ENCODE assay signal across 9 cellular contexts in genomic region chr16:28364268-28365173, GRCh38. TPM values are rescaled to one million over a fixed set of nuclear protein-coding genes. Genes with fewer than 3 reads are reported as not detected.
DNase-seq lines count a peak whose midpoint lies in the region; ATAC-seq and TF ChIP-seq lines count a peak whose summit lies in the region.
"Not testable (repeated sequence)": the region's sequence is repeated elsewhere in the genome, so short reads cannot be mapped to it uniquely, and the experiment has no call there.
"Had no signal": no experiment of that assay in that cellular context is flagged by ENCODE, and none has a peak within 500 bp of the region (broad histone marks: within the 10 kb centered on the region; RNA-seq: fewer than 3 reads in every experiment).

No MANE protein-coding gene starts in this region.

- H3K9ac ChIP-seq in IMR-90 (ENCODE audit: low read depth, low read length) = not testable (repeated sequence)

- not testable (repeated sequence) for TF ChIP-seq CTCF in IMR-90 (conservative IDR thresholded peaks at IDR 0.05; ENCODE audit: low read depth, low read length)
- TF ChIP-seq CTCF in heart right ventricle (IDR thresholded peaks at IDR 0.05) (peak in 4 of 9 donors; percentile 15 to 33 (median 24)), psoas muscle (IDR thresholded peaks at IDR 0.05) (peak; percentile 10)

- intact Hi-C loops in IMR-90 (cut with micrococcal nuclease); heart right ventricle (cut with DNase I); psoas muscle (cut with DNase I): not testable (repeated sequence)

- peak in 1 of 3 donors; percentile 28 for DNase-seq in CD4-positive, CD25-positive, alpha-beta regulatory T cell
- not testable (repeated sequence) for DNase-seq in IMR-90, heart right ventricle, psoas muscle
- peak; percentile 11 for DNase-seq in activated T-cell treated with anti-CD3 and anti-CD28 coated beads, Interleukin-2, amount 50 U/mL, for 4 hours

- H3K27me3 ChIP-seq in CD4-positive, CD25-positive, alpha-beta regulatory T cell (ENCODE audit: control insufficient read depth, insufficient read depth, low read length); IMR-90 (ENCODE audit: control insufficient read depth, insufficient read depth, low read length); heart right ventricle; psoas muscle (ENCODE audit: insufficient read depth in 3 of 3, low read length in 2 of 3): not testable (repeated sequence)

- CTCF ChIA-PET in IMR-90 (lab: Yijun Ruan, JAX) = not testable (repeated sequence)

- not testable (repeated sequence) for H3K9me3 ChIP-seq in CD4-positive, CD25-positive, alpha-beta regulatory T cell (ENCODE audit: control insufficient read depth in 2 of 2, low read length in 2 of 2); IMR-90 (ENCODE audit: control insufficient read depth, insufficient read depth, low read length); heart right ventricle; psoas muscle

- H2BK20ac ChIP-seq in IMR-90 (ENCODE audit: low read depth, low read length) = not testable (repeated sequence)

- not testable (repeated sequence) for H3K79me1 ChIP-seq in IMR-90 (ENCODE audit: low read depth in 1 of 2, low read length in 2 of 2)

- peak; percentile 99 to 100 for ATAC-seq in CD4-positive, CD25-positive, alpha-beta regulatory T cell (ENCODE audit: low read depth in 2 of 2)
- ATAC-seq in GM19025 (IDR thresholded peaks at IDR 0.05; ENCODE audit: low read depth, unreplicated experiment) (peak; percentile 79), GM21717 (IDR thresholded peaks at IDR 0.05; ENCODE audit: unreplicated experiment) (peak; percentile 83), HG03025 (IDR thresholded peaks at IDR 0.05; ENCODE audit: low FRiP score, unreplicated experiment) (peak; percentile 80), IMR-90 (ENCODE audit: low read depth) (peak; percentile 99), heart right ventricle (peak; percentile 96 to 98 (median 98)), psoas muscle (peak; percentile 98 to 99 (median 99))
- peak; percentile 99 for ATAC-seq in activated T-cell treated with anti-CD3 and anti-CD28 coated beads, Interleukin-2, amount 50 U/mL, for 4 hours

- not testable (repeated sequence) for H3K4me1 Mint-ChIP-seq in CD4-positive, CD25-positive, alpha-beta regulatory T cell; activated T-cell treated with anti-CD3 and anti-CD28 coated beads, Interleukin-2, amount 50 U/mL, for 4 hours (ENCODE audit: low read depth)

- not testable (repeated sequence) for H2AK9ac ChIP-seq in IMR-90 (replicated peaks; ENCODE audit: low read depth, low read length, poor library complexity)

- not testable (repeated sequence) for H2BK15ac ChIP-seq in IMR-90 (ENCODE audit: low read depth, low read length)

- H4K91ac ChIP-seq in IMR-90 (ENCODE audit: insufficient read depth, low read depth, low read length) = not testable (repeated sequence)

- not testable (repeated sequence) for H3K27ac Mint-ChIP-seq in CD4-positive, CD25-positive, alpha-beta regulatory T cell

- TF ChIP-seq RAD21 in IMR-90 (IDR thresholded peaks at IDR 0.05; ENCODE audit: low read length) = not testable (repeated sequence)

- not testable (repeated sequence) for H3K36me3 Mint-ChIP-seq in CD4-positive, CD25-positive, alpha-beta regulatory T cell; activated T-cell treated with anti-CD3 and anti-CD28 coated beads, Interleukin-2, amount 50 U/mL, for 4 hours (ENCODE audit: insufficient read depth)

- not testable (repeated sequence) for H4K5ac ChIP-seq in IMR-90 (ENCODE audit: low read depth, low read length)

- H3K4me1 ChIP-seq in CD4-positive, CD25-positive, alpha-beta regulatory T cell (ENCODE audit: control insufficient read depth, insufficient read depth, low read length, poor library complexity, severe bottlenecking); IMR-90 (ENCODE audit: control insufficient read depth, insufficient read depth, low read length); heart right ventricle; psoas muscle: not testable (repeated sequence)

- H3K56ac ChIP-seq in IMR-90 (ENCODE audit: extremely low read depth, insufficient read depth, low read length) = not testable (repeated sequence)

- H3K23ac ChIP-seq in IMR-90 (ENCODE audit: low read depth, low read length) = not testable (repeated sequence)

- H4K8ac ChIP-seq in IMR-90 (ENCODE audit: low read depth in 2 of 2, low read length in 2 of 2) = not testable (repeated sequence)

- H3K27me3 Mint-ChIP-seq in CD4-positive, CD25-positive, alpha-beta regulatory T cell; activated T-cell treated with anti-CD3 and anti-CD28 coated beads, Interleukin-2, amount 50 U/mL, for 4 hours (ENCODE audit: low read depth): not testable (repeated sequence)

- not testable (repeated sequence) for H3K14ac ChIP-seq in IMR-90 (replicated peaks; ENCODE audit: low read depth, low read length)

- not testable (repeated sequence) for H3K4ac ChIP-seq in IMR-90 (ENCODE audit: low read depth, low read length)

- not testable (repeated sequence) for BruUV-seq in IMR-90 (replicated peaks; lab: Mats Ljungman, UMichigan)

- H3K4me2 ChIP-seq in IMR-90 (ENCODE audit: low read depth, low read length) = not testable (repeated sequence)

- H2AFZ ChIP-seq in IMR-90 (replicated peaks; ENCODE audit: low read length, poor library complexity) = not testable (repeated sequence)

- H2AK5ac ChIP-seq in IMR-90 (ENCODE audit: low read depth, low read length) = not testable (repeated sequence)

- H3K9me1 ChIP-seq in IMR-90 (ENCODE audit: insufficient read depth, low read length) = not testable (repeated sequence)

- not testable (repeated sequence) for H3K9me3 Mint-ChIP-seq in CD4-positive, CD25-positive, alpha-beta regulatory T cell; activated T-cell treated with anti-CD3 and anti-CD28 coated beads, Interleukin-2, amount 50 U/mL, for 4 hours

- not testable (repeated sequence) for H3K18ac ChIP-seq in IMR-90 (ENCODE audit: low read depth, low read length)

- H2BK5ac ChIP-seq in IMR-90 (ENCODE audit: low read depth, low read length, poor library complexity, severe bottlenecking) = not testable (repeated sequence)

- not testable (repeated sequence) for H3K27ac ChIP-seq in CD4-positive, CD25-positive, alpha-beta regulatory T cell (ENCODE audit: insufficient read depth, low read length, poor library complexity, severe bottlenecking); IMR-90 (ENCODE audit: insufficient read depth, low read length); heart right ventricle; psoas muscle

- not testable (repeated sequence) for H4K20me1 ChIP-seq in IMR-90 (ENCODE audit: insufficient read depth, low read length)

- not testable (repeated sequence) for H2BK120ac ChIP-seq in IMR-90 (ENCODE audit: low read depth, low read length)

- TF ChIP-seq POLR2A in IMR-90 (IDR thresholded peaks at IDR 0.05; ENCODE audit: low read depth, low read length) = not testable (repeated sequence)

- WGBS in IMR-90 (ENCODE audit: extremely low coverage in 2 of 2, insufficient read length in 1 of 2), 2 experiments = 0% methylated on average over 3 of the region's 75 CpGs; no CpG with 5 or more reads in 1 of the 2 experiments
- WGBS in heart right ventricle, 2 donors = 0 to 3% methylated on average over 9 to 10 of the region's 75 CpGs
- WGBS in psoas muscle, 3 donors = 0 to 3% (median 1%) methylated on average over 7 to 16 of the region's 75 CpGs

- H3K36me3 ChIP-seq in CD4-positive, CD25-positive, alpha-beta regulatory T cell (ENCODE audit: control insufficient read depth, insufficient read depth, low read length); IMR-90 (ENCODE audit: control insufficient read depth, insufficient read depth, low read length); heart right ventricle; psoas muscle (ENCODE audit: insufficient read depth in 1 of 2, low read depth in 1 of 2): not testable (repeated sequence)

- not testable (repeated sequence) for H3K4me3 Mint-ChIP-seq in CD4-positive, CD25-positive, alpha-beta regulatory T cell; activated T-cell treated with anti-CD3 and anti-CD28 coated beads, Interleukin-2, amount 50 U/mL, for 4 hours

- in situ Hi-C loops in IMR-90 (cut with MboI; ENCODE audit: low sequenced_read_pairs) = not testable (repeated sequence)

- not testable (repeated sequence) for H3K4me3 ChIP-seq in CD4-positive, CD25-positive, alpha-beta regulatory T cell (ENCODE audit: low read depth, low read length); IMR-90 (ENCODE audit: insufficient read depth, low read depth, low read length); psoas muscle
- H3K4me3 ChIP-seq in heart right ventricle = peak overlapping the region in 1 of 10 donors; percentile 22

- POLR2A ChIA-PET in IMR-90 (lab: Charles Lee; ENCODE audit: unreplicated experiment) = not testable (repeated sequence)

- dilution Hi-C loops in IMR-90 (cut with HindIII; ENCODE audit: low sequenced_read_pairs, unreplicated experiment) = not testable (repeated sequence)

RNA-seq across cellular contexts. Expression of gene NPIPB6, which starts 1.2 kb away (rescaled TPM):
- total RNA-seq in CD4-positive, CD25-positive, alpha-beta regulatory T cell = 3.0 TPM
- polyA plus RNA-seq in CD4-positive, CD25-positive, alpha-beta regulatory T cell = under 1 TPM in 2 of 4 donors, not detected in 2; 0.13 to 0.42 TPM
- total RNA-seq in IMR-90 (2012; rRNA removed) = 0.18 and 0.56 TPM in 2 replicates
- 0.19 and 0.22 TPM in 2 replicates for polyA plus RNA-seq in IMR-90 (2012; rRNA removed)
- polyA plus RNA-seq in IMR-90 (2012; cell fraction: cytosol; rRNA removed) = 0.04 TPM in 1 of 2 replicates, not detected in the other
- 0.42 and 0.83 TPM in 2 replicates for polyA plus RNA-seq in IMR-90 (2012; cell fraction: nucleus; rRNA removed; ENCODE audit: low replicate concordance)
- total RNA-seq in activated T-cell treated with anti-CD3 and anti-CD28 coated beads, Interleukin-2, amount 50 U/mL, for 4 hours = 1 to 10 TPM in 1 of 3 donors, under 1 TPM in 1, not detected in 1; 0.81 to 1.4 TPM
- 1 to 10 TPM in 3 of 10 donors, under 1 TPM in 5, not detected in 2; 0.25 to 1.8 (median 0.72) TPM for total RNA-seq in heart right ventricle
- under 1 TPM; 0.12 to 0.22 TPM for polyA plus RNA-seq in heart right ventricle
- total RNA-seq in psoas muscle = 1 to 10 TPM in 1 of 4 donors, under 1 TPM in 2, not detected in 1; 0.76 to 1.5 (median 0.84) TPM
- under 1 TPM; 0.17 to 0.68 (median 0.38) TPM for polyA plus RNA-seq in psoas muscle

RNA-seq across cellular contexts. Expression of gene EIF3CL, which starts 39.1 kb away (rescaled TPM):
- total RNA-seq in CD4-positive, CD25-positive, alpha-beta regulatory T cell = 49.6 TPM
- polyA plus RNA-seq in CD4-positive, CD25-positive, alpha-beta regulatory T cell = 10 to 100 TPM; 14.5 to 44.2 (median 23.3) TPM
- total RNA-seq in IMR-90 (2012; rRNA removed) (119 and 180 TPM in 2 replicates), heart right ventricle (100 to 1,000 TPM in 1 of 10 donors, 10 to 100 TPM in 9; 10.3 to 103 (median 47.2) TPM), psoas muscle (100 to 1,000 TPM in 2 of 4 donors, 10 to 100 TPM in 2; 25.5 to 126 (median 94.2) TPM)
- polyA plus RNA-seq in IMR-90 (2012; rRNA removed) (143 and 153 TPM in 2 replicates), heart right ventricle (10 to 100 TPM; 41.0 to 96.8 TPM), psoas muscle (100 to 1,000 TPM in 1 of 3 donors, 10 to 100 TPM in 2; 60.6 to 130 (median 84.5) TPM)
- polyA plus RNA-seq in IMR-90 (2012; cell fraction: cytosol; rRNA removed) = 146 and 162 TPM in 2 replicates
- 76.2 and 90.1 TPM in 2 replicates for polyA plus RNA-seq in IMR-90 (2012; cell fraction: nucleus; rRNA removed; ENCODE audit: low replicate concordance)
- total RNA-seq in activated T-cell treated with anti-CD3 and anti-CD28 coated beads, Interleukin-2, amount 50 U/mL, for 4 hours = 100 to 1,000 TPM; 148 to 270 (median 236) TPM
- polyA plus RNA-seq: smooth muscle cell had no signal
